28 cellular contexts compared by ENCODE assay signal in the genomic region with DNA sequence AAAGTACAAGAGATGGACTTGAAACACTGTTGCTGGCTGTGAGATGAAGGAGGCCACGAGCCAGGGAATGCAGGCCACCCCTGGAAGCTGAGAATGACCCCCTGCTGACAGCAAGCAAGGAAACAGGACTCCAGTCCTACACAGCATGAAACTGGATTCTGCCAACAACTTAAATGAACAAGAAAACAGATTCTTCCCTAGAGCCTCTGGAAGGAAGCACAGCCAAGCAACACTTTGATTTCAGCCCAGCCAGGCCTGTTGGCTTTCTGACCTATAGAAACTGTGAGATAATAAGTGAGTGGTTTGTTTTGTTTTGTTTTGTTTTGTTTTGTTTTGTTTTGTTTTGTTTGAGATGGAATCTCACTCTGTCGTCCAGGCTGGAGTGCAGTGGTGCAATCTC.
"Had no signal": no experiment of that assay in that cellular context is flagged by ENCODE, and none has a peak within 500 bp of the region (broad histone marks: within the 10 kb centered on the region; RNA-seq: fewer than 3 reads in every experiment).

No MANE protein-coding gene starts in this region.

- DNase-seq: activated B cell treated with CpG ODN at 0.5 μM for 24 hours; activated CD4-positive, alpha-beta T cell treated with anti-CD3 and anti-CD28 coated beads for 4 hours; activated CD4-positive, CD25-positive, alpha-beta regulatory T cell treated with anti-CD3 and anti-CD28 coated beads, Interleukin-2, amount 50 U/mL, for 72 hours; activated CD8-positive, alpha-beta T cell treated with anti-CD3 and anti-CD28 coated beads for 36 hours; activated effector memory CD4-positive, alpha-beta T cell treated with anti-CD3 and anti-CD28 coated beads, Interleukin-2, amount 50 U/mL, for 16 hours; activated naive CD4-positive, alpha-beta T cell; activated naive CD4-positive, alpha-beta T cell treated with anti-CD3 and anti-CD28 coated beads, Interleukin-2, amount 50 U/mL, for 16 hours; activated naive CD8-positive, alpha-beta T cell treated with anti-CD3 and anti-CD28 coated beads for 36 hours; activated T-cell treated with anti-CD3 and anti-CD28 coated beads, Interleukin-2, amount 50 U/mL, for 1 hour; activated T-cell treated with anti-CD3 and anti-CD28 coated beads, Interleukin-2, amount 50 U/mL, for 72 hours; amniotic stem cell; brain microvascular endothelial cell; IMR-90; NCI-H1105; NCI-H1417 treated with DMSO at 0.1 percent for 48 hours; NCI-H1694 treated with DMSO at 0.1 percent for 48 hours; NCI-H2029; NCI-H345; NCI-H526 treated with DMSO at 0.1 percent for 48 hours; NCI-H82; NK-92 treated with Interleukin-12 subunit alpha and Interleukin-12 subunit beta, amount 100 ng/mL, for 24 hours; PC-3; SIG-M5; T-cell; T-helper 2 cell; T-helper 9 cell had no signal

- H3K4me3 ChIP-seq: cardiac muscle cell, K562 had no signal
